ENCODE assay signal across 2 cellular contexts in the genomic region with DNA sequence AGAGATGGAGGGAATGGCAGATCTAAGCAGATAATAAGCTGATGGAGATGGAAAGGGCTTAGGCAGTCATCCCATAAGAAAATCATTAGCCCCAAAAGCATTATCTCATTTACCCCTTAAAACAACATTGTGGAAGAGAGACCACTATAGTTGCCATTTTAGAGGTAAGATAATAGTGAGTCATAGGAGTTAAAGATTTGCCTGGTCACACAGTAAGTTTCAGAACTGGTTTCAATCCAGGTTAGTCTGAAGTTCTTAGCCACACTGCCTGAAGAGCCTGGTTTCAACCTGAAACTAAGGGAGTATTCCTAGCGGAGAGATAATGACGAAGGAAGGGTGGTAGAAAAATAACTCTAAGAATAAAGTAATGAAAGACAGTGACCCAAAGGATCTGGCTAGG.
TF ChIP-seq lines count a peak whose summit lies in the region.

No MANE protein-coding gene starts in this region.

TF ChIP-seq in GM23338, 12 proteins besides CTCF, POLR2A, EP300 and RAD21 (continues in another document):
- TF ChIP-seq CREB1 (CRISPR knock-in tag; IDR thresholded peaks at IDR 0.05; ENCODE audit: low read depth), result no peak
- TF ChIP-seq, protein P1, sequence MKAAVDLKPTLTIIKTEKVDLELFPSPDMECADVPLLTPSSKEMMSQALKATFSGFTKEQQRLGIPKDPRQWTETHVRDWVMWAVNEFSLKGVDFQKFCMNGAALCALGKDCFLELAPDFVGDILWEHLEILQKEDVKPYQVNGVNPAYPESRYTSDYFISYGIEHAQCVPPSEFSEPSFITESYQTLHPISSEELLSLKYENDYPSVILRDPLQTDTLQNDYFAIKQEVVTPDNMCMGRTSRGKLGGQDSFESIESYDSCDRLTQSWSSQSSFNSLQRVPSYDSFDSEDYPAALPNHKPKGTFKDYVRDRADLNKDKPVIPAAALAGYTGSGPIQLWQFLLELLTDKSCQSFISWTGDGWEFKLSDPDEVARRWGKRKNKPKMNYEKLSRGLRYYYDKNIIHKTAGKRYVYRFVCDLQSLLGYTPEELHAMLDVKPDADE (IDR thresholded peaks at IDR 0.05), result no peak
- TF ChIP-seq JUNB (IDR thresholded peaks at IDR 0.05; ENCODE audit: unreplicated experiment), result no peak
- TF ChIP-seq, protein P2, sequence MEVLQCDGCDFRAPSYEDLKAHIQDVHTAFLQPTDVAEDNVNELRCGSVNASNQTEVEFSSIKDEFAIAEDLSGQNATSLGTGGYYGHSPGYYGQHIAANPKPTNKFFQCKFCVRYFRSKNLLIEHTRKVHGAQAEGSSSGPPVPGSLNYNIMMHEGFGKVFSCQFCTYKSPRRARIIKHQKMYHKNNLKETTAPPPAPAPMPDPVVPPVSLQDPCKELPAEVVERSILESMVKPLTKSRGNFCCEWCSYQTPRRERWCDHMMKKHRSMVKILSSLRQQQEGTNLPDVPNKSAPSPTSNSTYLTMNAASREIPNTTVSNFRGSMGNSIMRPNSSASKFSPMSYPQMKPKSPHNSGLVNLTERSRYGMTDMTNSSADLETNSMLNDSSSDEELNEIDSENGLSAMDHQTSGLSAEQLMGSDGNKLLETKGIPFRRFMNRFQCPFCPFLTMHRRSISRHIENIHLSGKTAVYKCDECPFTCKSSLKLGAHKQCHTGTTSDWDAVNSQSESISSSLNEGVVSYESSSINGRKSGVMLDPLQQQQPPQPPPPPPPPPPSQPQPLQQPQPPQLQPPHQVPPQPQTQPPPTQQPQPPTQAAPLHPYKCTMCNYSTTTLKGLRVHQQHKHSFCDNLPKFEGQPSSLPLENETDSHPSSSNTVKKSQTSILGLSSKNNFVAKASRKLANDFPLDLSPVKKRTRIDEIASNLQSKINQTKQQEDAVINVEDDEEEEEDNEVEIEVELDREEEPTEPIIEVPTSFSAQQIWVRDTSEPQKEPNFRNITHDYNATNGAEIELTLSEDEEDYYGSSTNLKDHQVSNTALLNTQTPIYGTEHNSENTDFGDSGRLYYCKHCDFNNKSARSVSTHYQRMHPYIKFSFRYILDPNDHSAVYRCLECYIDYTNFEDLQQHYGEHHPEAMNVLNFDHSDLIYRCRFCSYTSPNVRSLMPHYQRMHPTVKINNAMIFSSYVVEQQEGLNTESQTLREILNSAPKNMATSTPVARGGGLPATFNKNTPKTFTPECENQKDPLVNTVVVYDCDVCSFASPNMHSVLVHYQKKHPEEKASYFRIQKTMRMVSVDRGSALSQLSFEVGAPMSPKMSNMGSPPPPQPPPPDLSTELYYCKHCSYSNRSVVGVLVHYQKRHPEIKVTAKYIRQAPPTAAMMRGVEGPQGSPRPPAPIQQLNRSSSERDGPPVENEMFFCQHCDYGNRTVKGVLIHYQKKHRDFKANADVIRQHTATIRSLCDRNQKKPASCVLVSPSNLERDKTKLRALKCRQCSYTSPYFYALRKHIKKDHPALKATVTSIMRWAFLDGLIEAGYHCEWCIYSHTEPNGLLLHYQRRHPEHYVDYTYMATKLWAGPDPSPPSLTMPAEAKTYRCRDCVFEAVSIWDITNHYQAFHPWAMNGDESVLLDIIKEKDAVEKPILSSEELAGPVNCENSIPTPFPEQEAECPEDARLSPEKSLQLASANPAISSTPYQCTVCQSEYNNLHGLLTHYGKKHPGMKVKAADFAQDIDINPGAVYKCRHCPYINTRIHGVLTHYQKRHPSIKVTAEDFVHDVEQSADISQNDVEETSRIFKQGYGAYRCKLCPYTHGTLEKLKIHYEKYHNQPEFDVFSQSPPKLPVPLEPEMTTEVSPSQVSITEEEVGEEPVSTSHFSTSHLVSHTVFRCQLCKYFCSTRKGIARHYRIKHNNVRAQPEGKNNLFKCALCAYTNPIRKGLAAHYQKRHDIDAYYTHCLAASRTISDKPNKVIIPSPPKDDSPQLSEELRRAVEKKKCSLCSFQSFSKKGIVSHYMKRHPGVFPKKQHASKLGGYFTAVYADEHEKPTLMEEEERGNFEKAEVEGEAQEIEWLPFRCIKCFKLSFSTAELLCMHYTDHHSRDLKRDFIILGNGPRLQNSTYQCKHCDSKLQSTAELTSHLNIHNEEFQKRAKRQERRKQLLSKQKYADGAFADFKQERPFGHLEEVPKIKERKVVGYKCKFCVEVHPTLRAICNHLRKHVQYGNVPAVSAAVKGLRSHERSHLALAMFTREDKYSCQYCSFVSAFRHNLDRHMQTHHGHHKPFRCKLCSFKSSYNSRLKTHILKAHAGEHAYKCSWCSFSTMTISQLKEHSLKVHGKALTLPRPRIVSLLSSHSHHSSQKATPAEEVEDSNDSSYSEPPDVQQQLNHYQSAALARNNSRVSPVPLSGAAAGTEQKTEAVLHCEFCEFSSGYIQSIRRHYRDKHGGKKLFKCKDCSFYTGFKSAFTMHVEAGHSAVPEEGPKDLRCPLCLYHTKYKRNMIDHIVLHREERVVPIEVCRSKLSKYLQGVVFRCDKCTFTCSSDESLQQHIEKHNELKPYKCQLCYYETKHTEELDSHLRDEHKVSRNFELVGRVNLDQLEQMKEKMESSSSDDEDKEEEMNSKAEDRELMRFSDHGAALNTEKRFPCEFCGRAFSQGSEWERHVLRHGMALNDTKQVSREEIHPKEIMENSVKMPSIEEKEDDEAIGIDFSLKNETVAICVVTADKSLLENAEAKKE (CRISPR knock-in tag; IDR thresholded peaks at IDR 0.05), result no peak
- no peak for TF ChIP-seq EZH2phosphoT487 (IDR thresholded peaks at IDR 0.05; ENCODE audit: unreplicated experiment)
- TF ChIP-seq ZNF331 (CRISPR knock-in tag; IDR thresholded peaks at IDR 0.05; ENCODE audit: low read depth), result no peak
- TF ChIP-seq STAT1 (IDR thresholded peaks at IDR 0.05; ENCODE audit: unreplicated experiment), result no peak
- no peak for TF ChIP-seq ZNF114 (CRISPR knock-in tag; IDR thresholded peaks at IDR 0.05)
- TF ChIP-seq POLR2AphosphoS5 (IDR thresholded peaks at IDR 0.05; ENCODE audit: low read depth), result no peak
- TF ChIP-seq NANOG (IDR thresholded peaks at IDR 0.05; ENCODE audit: borderline replicate concordance), result no peak
- TF ChIP-seq EZH2 (IDR thresholded peaks at IDR 0.05; ENCODE audit: low read depth, unreplicated experiment), result no peak

TF ChIP-seq in IMR-90, 13 proteins besides CTCF, POLR2A, EP300 and RAD21:
- TF ChIP-seq CHD1 (IDR thresholded peaks at IDR 0.05; ENCODE audit: low read depth, low read length), result no peak
- no peak for TF ChIP-seq RCOR1 (IDR thresholded peaks at IDR 0.05; ENCODE audit: insufficient replicate concordance, low read length)
- TF ChIP-seq, protein P3, sequence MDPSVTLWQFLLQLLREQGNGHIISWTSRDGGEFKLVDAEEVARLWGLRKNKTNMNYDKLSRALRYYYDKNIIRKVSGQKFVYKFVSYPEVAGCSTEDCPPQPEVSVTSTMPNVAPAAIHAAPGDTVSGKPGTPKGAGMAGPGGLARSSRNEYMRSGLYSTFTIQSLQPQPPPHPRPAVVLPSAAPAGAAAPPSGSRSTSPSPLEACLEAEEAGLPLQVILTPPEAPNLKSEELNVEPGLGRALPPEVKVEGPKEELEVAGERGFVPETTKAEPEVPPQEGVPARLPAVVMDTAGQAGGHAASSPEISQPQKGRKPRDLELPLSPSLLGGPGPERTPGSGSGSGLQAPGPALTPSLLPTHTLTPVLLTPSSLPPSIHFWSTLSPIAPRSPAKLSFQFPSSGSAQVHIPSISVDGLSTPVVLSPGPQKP (IDR thresholded peaks at IDR 0.05; ENCODE audit: borderline replicate concordance, low read depth, low read length), result no peak
- TF ChIP-seq NFE2L2 (IDR thresholded peaks at IDR 0.05; ENCODE audit: low read depth, low read length), result no peak
- TF ChIP-seq BHLHE40 (IDR thresholded peaks at IDR 0.05; ENCODE audit: low read depth, low read length), result no peak
- no peak for TF ChIP-seq FOS (IDR thresholded peaks at IDR 0.05; ENCODE audit: low read depth, low read length)
- no peak for TF ChIP-seq MAFK (IDR thresholded peaks at IDR 0.05; ENCODE audit: low read depth, low read length)
- no peak for TF ChIP-seq MXI1 (IDR thresholded peaks at IDR 0.05; ENCODE audit: borderline replicate concordance, low read depth, low read length)
- TF ChIP-seq SMC3 (IDR thresholded peaks at IDR 0.05; ENCODE audit: low read depth, low read length), result no peak
- no peak for TF ChIP-seq CEBPB (IDR thresholded peaks at IDR 0.05; ENCODE audit: low read depth, low read length)
- TF ChIP-seq, protein P4, sequence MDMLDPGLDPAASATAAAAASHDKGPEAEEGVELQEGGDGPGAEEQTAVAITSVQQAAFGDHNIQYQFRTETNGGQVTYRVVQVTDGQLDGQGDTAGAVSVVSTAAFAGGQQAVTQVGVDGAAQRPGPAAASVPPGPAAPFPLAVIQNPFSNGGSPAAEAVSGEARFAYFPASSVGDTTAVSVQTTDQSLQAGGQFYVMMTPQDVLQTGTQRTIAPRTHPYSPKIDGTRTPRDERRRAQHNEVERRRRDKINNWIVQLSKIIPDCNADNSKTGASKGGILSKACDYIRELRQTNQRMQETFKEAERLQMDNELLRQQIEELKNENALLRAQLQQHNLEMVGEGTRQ (IDR thresholded peaks at IDR 0.05; ENCODE audit: low read depth, low read length), result no peak
- no peak for TF ChIP-seq RFX5 (IDR thresholded peaks at IDR 0.05; ENCODE audit: low read depth, low read length)
